In the genomic region with DNA sequence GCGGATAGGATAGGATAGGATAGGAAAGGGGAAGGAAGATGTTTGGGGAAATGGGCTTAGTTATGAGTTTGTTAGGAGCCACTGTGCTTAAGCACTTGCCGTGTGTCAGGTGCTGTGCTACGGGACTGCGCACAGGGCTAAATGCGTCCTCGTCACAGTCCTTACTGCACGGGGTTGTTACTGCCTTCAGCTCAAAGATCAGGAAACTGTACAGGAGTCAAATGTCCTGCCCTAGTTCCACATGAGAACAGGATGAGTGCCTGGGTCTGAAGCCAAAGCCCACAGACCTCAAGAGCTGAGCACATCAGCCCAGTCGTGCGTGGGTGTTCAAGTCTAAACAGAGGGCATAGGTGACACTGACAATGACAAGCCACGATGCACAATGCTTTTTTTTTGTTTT, we compare ENCODE assay signal across 23 cellular contexts. TPM values are rescaled to one million over a fixed set of nuclear protein-coding genes. Genes with fewer than 3 reads are reported as not detected.
DNase-seq lines count a peak whose midpoint lies in the region; ATAC-seq, FAIRE-seq and TF ChIP-seq lines count a peak whose summit lies in the region.
"Had no signal": no experiment of that assay in that cellular context is flagged by ENCODE, and none has a peak within 500 bp of the region (broad histone marks: within the 10 kb centered on the region; RNA-seq: fewer than 3 reads in every experiment).

No MANE protein-coding gene starts in this region.

- peak overlapping the region in 2 of 3 experiments; percentile 8 to 46 for H3K27ac Mint-ChIP-seq in nephron

- H2AFZ ChIP-seq in HepG2 (ENCODE audit: low read length): no peak overlapping the region

- POLR2A ChIA-PET in HepG2 (lab: Yijun Ruan, JAX): no interaction called here

- H3K4me1 Mint-ChIP-seq in nephron: peaks cover 84% of the 10 kb centered on the region

- WGBS in liver: 37% methylated on average over 10 of the region's 10 CpGs
- 76% methylated on average over 9 of the region's 10 CpGs for WGBS in HepG2 (ENCODE audit: low lambda C conversion rate)
- WGBS in upper lobe of left lung, 2 donors: 57 to 58% methylated on average over 10 of the region's 10 CpGs

- no peaks in the 10 kb centered on the region for H4K20me1 ChIP-seq in HepG2 (ENCODE audit: insufficient read depth, low read length)

- H3K9me3 ChIP-seq in liver (ENCODE audit: control insufficient read depth in 4 of 4, low read length in 3 of 4) (no peaks in the 10 kb centered on the region), HepG2 (ENCODE audit: low read length) (no peaks in the 10 kb centered on the region), upper lobe of left lung (no peaks in the 10 kb centered on the region)
- H3K9me3 ChIP-seq in effector memory CD4-positive, alpha-beta T cell (ENCODE audit: control insufficient read depth, low read length): no peaks in the 10 kb centered on the region
- H3K9me3 ChIP-seq: BLaER1, suprapubic skin had no signal

- peak in 1 of 2 donors; percentile 27 for TF ChIP-seq RAD21 in liver (IDR thresholded peaks at IDR 0.05)
- TF ChIP-seq RAD21 in HepG2 (CRISPR knock-in tag; IDR thresholded peaks at IDR 0.05): no peak

- H3K27me3 Mint-ChIP-seq in nephron (ENCODE audit: low read depth): peaks cover 5% of the 10 kb centered on the region
- H3K27me3 Mint-ChIP-seq: IgD-negative memory B cell; naive thymus-derived CD4-positive, alpha-beta T cell had no signal

- H3K9me3 Mint-ChIP-seq in nephron: no peaks in the 10 kb centered on the region
- H3K9me3 Mint-ChIP-seq: IgD-negative memory B cell; naive thymus-derived CD4-positive, alpha-beta T cell had no signal

- peaks cover 9% of the 10 kb centered on the region for H3K79me2 ChIP-seq in HepG2 (ENCODE audit: insufficient read depth, low read length)

- H3K27ac ChIP-seq in liver (ENCODE audit: low read depth in 1 of 2, low read length in 2 of 2) (peak overlapping the region; percentile 63 to 84), HepG2 (ENCODE audit: extremely low read length, insufficient read depth, low read length) (no peak overlapping the region), upper lobe of left lung (peak overlapping the region; percentile 24 to 92 (median 56))
- H3K27ac ChIP-seq in effector memory CD4-positive, alpha-beta T cell (ENCODE audit: insufficient read depth, low read length, poor library complexity, severe bottlenecking): no peak overlapping the region
- H3K27ac ChIP-seq: BLaER1, suprapubic skin had no signal

- peak overlapping the region in 1 of 2 donors; percentile 51 for H3K9ac ChIP-seq in liver (ENCODE audit: low read depth in 1 of 2, low read length in 2 of 2)
- no peak overlapping the region for H3K9ac ChIP-seq in HepG2 (ENCODE audit: insufficient read depth, low read depth, low read length)
- H3K9ac ChIP-seq: BLaER1 had no signal

- peaks cover 0 to 2% (median under 1%) of the 10 kb centered on the region in 4 donors for H3K36me3 ChIP-seq in liver (ENCODE audit: control insufficient read depth in 4 of 4, insufficient read depth in 3 of 4, low read depth in 1 of 4, low read length in 3 of 4)
- H3K36me3 ChIP-seq in HepG2 (replicated peaks in 1 of 2; ENCODE audit: control insufficient read depth in 1 of 2, insufficient read depth in 2 of 2, low read length in 2 of 2): no peaks in the 10 kb centered on the region
- H3K36me3 ChIP-seq in upper lobe of left lung: no peaks in the 10 kb centered on the region
- no peaks in the 10 kb centered on the region for H3K36me3 ChIP-seq in effector memory CD4-positive, alpha-beta T cell (ENCODE audit: control insufficient read depth, insufficient read depth, low read length)
- H3K36me3 ChIP-seq: BLaER1, suprapubic skin had no signal

- FAIRE-seq in HepG2 (lab: Jason Lieb, UNC): no peak
- FAIRE-seq: islet of Langerhans had no signal

- H3K4me2 ChIP-seq in HepG2 (ENCODE audit: low read depth, low read length): no peak overlapping the region
- H3K4me2 ChIP-seq: BLaER1 had no signal

- no peak for ATAC-seq in HepG2
- peak in 1 of 2 donors; percentile 23 for ATAC-seq in upper lobe of left lung (ENCODE audit: low FRiP score in 2 of 2)
- no peak for ATAC-seq in HG02678 (IDR thresholded peaks at IDR 0.05; ENCODE audit: unreplicated experiment)
- ATAC-seq: naive thymus-derived CD4-positive, alpha-beta T cell had no signal

- TF ChIP-seq POLR2A in HepG2 (IDR thresholded peaks at IDR 0.05; ENCODE audit: insufficient read depth in 1 of 2, low read depth in 2 of 2, low read length in 2 of 2) (no peak), upper lobe of left lung (IDR thresholded peaks at IDR 0.05) (peak in 1 of 4 donors; percentile 58)

- H3K4me1 ChIP-seq in liver (ENCODE audit: control insufficient read depth in 4 of 4, insufficient read depth in 4 of 4, low read length in 3 of 4) (peaks cover 12 to 90% (median 68%) of the 10 kb centered on the region in 4 donors), HepG2 (ENCODE audit: insufficient read depth, low read length) (peaks cover 89% of the 10 kb centered on the region), upper lobe of left lung (peaks cover 32 to 82% (median 62%) of the 10 kb centered on the region in 4 donors)
- no peaks in the 10 kb centered on the region for H3K4me1 ChIP-seq in effector memory CD4-positive, alpha-beta T cell (ENCODE audit: control insufficient read depth, insufficient read depth, low read length, poor library complexity, severe bottlenecking)

- H3K36me3 Mint-ChIP-seq in nephron (ENCODE audit: low read depth): no peaks in the 10 kb centered on the region
- H3K36me3 Mint-ChIP-seq: IgD-negative memory B cell had no signal

- CTCF ChIA-PET in HepG2 (lab: Yijun Ruan, JAX; ENCODE audit: low intra/inter-chr PET ratio, low total read pairs): no interaction called here

- no peak for TF ChIP-seq CTCF in liver (IDR thresholded peaks at IDR 0.05; ENCODE audit: low read depth, low read length, missing input control)
- TF ChIP-seq CTCF in HepG2 (CRISPR knock-in tag; IDR thresholded peaks at IDR 0.05): no peak
- TF ChIP-seq CTCF in epithelial cell of proximal tubule (conservative IDR thresholded peaks at IDR 0.05; ENCODE audit: low read depth, low read length): no peak
- TF ChIP-seq CTCF in nephron (IDR thresholded peaks at IDR 0.05; ENCODE audit: unreplicated experiment in 3 of 3): no peak
- no peak for TF ChIP-seq CTCF in upper lobe of left lung (IDR thresholded peaks at IDR 0.05)

- no peak overlapping the region for H3K4me3 Mint-ChIP-seq in nephron
- H3K4me3 Mint-ChIP-seq: IgD-negative memory B cell; naive thymus-derived CD4-positive, alpha-beta T cell had no signal

- DNase-seq in HepG2 (ENCODE audit: low spot score) (no peak), epithelial cell of proximal tubule (ENCODE audit: low read depth) (no peak), upper lobe of left lung (peak in 1 of 2 donors; percentile 60)
- DNase-seq in effector memory CD4-positive, alpha-beta T cell: no peak
- no peak for DNase-seq in activated T-cell treated with anti-CD3 and anti-CD28 coated beads, Interleukin-2, amount 50 U/mL, for 48 hours
- DNase-seq: activated CD4-positive, alpha-beta T cell treated with anti-CD3 and anti-CD28 coated beads for 48 hours; cortex of kidney; DMS 273 treated with DMSO at 0.1 percent for 48 hours; foreskin fibroblast; hypothalamus; MM.1S; naive thymus-derived CD4-positive, alpha-beta T cell; NCI-H187; NCI-H226; NCI-H82; T-helper 1 cell had no signal

- intact Hi-C loops in HepG2 (cut with micrococcal nuclease; ENCODE audit: unreplicated experiment): loop anchor here (5.0 kb wide), 1 partner anchor 63 kb away; no protein-coding TSS in a partner anchor

- H3K4me3 ChIP-seq in liver (ENCODE audit: low read depth in 1 of 3, low read length in 3 of 3) (no peak overlapping the region), HepG2 (replicated peaks in 1 of 3; ENCODE audit: insufficient read depth in 1 of 3, low read depth in 2 of 3, low read length in 3 of 3) (no peak overlapping the region), epithelial cell of proximal tubule (ENCODE audit: low read depth, low read length) (peak overlapping the region; percentile 10), upper lobe of left lung (no peak overlapping the region)
- no peak overlapping the region for H3K4me3 ChIP-seq in effector memory CD4-positive, alpha-beta T cell (ENCODE audit: insufficient read depth, low read depth, low read length, poor library complexity, severe bottlenecking)
- H3K4me3 ChIP-seq: BLaER1, suprapubic skin had no signal

- no TSS peak for BruUV-seq in HepG2 (replicated peaks; lab: Mats Ljungman, UMichigan)

- TF ChIP-seq EP300 in HepG2 (IDR thresholded peaks at IDR 0.05; ENCODE audit: low read depth in 2 of 2, low read length in 2 of 2) (no peak), HepG2 (CRISPR knock-in tag; IDR thresholded peaks at IDR 0.05; ENCODE audit: borderline replicate concordance) (no peak), upper lobe of left lung (IDR thresholded peaks at IDR 0.05) (peak in 1 of 4 donors; percentile 22)

- H3K27me3 ChIP-seq in liver (ENCODE audit: control insufficient read depth in 4 of 4, insufficient read depth in 4 of 4, low read length in 3 of 4): no peaks in the 10 kb centered on the region
- H3K27me3 ChIP-seq in HepG2 (ENCODE audit: control insufficient read depth in 1 of 2, insufficient read depth in 2 of 2, low read length in 2 of 2): no peaks in the 10 kb centered on the region
- H3K27me3 ChIP-seq in upper lobe of left lung: no peaks in the 10 kb centered on the region
- H3K27me3 ChIP-seq in effector memory CD4-positive, alpha-beta T cell (replicated peaks; ENCODE audit: control insufficient read depth, insufficient read depth, low read length, poor library complexity, severe bottlenecking): no peaks in the 10 kb centered on the region
- H3K27me3 ChIP-seq: BLaER1, suprapubic skin had no signal

- in situ Hi-C loops in HepG2 (cut with HindIII; ENCODE audit: extremely low pct_ligation_motif_present, low pct_unique_long_range_greater_than_20kb): no loop called here

RNA-seq across cellular contexts. Expression of a gene that starts 15.0 kb away (rescaled TPM):
- total RNA-seq in liver (1,000 to 10,000 TPM in 1 of 2 donors, 100 to 1,000 TPM in 1; 210 to 2,226 TPM), HepG2 (2016; rRNA removed; fragmentation: Illumina TruSeq; extraction: Trizol) (29.8 and 38.2 TPM in 2 replicates), epithelial cell of proximal tubule (18.5 and 27.5 TPM in 2 replicates), upper lobe of left lung (100 to 1,000 TPM; 208 to 306 (median 234) TPM)
- polyA plus RNA-seq in liver (1,000 to 10,000 TPM in 1 of 2 donors, 100 to 1,000 TPM in 1; 704 to 1,052 TPM), HepG2 (2011; rRNA removed) (10.0 and 14.3 TPM in 2 replicates)
- 5.1 and 5.5 TPM in 2 replicates for total RNA-seq in HepG2 (2016; cell fraction: cytosol; rRNA removed; fragmentation: Illumina TruSeq; extraction: Trizol; ENCODE audit: low read depth)
- 27.7 and 32.5 TPM in 2 replicates for total RNA-seq in HepG2 (2016; cell fraction: insoluble cytoplasmic fraction; rRNA removed; fragmentation: Illumina TruSeq; extraction: Trizol)
- 15.6 and 17.1 TPM in 2 replicates for total RNA-seq in HepG2 (2016; cell fraction: membrane; rRNA removed; fragmentation: Illumina TruSeq; extraction: Trizol)
- total RNA-seq in HepG2 (2016; cell fraction: nucleus; rRNA removed; fragmentation: Illumina TruSeq; extraction: Trizol): 33.0 and 35.9 TPM in 2 replicates
- 5.5 and 11.2 TPM in 2 replicates for polyA plus RNA-seq in HepG2 (2011; cell fraction: cytosol; rRNA removed)
- 10.0 and 18.6 TPM in 2 replicates for polyA plus RNA-seq in HepG2 (2011; cell fraction: nucleus; rRNA removed)
- polyA plus RNA-seq in HepG2 (2012): 8.5 and 20.6 TPM in 2 replicates
- polyA plus RNA-seq in HepG2 (2016; cell fraction: cytosol; fragmentation: Illumina TruSeq; extraction: Trizol; ENCODE audit: low read depth): 3.5 and 4.7 TPM in 2 replicates
- 31.0 and 31.7 TPM in 2 replicates for polyA plus RNA-seq in HepG2 (2016; cell fraction: insoluble cytoplasmic fraction; fragmentation: Illumina TruSeq; extraction: Trizol; ENCODE audit: low read depth)
- 10.4 and 12.2 TPM in 2 replicates for polyA plus RNA-seq in HepG2 (2016; cell fraction: membrane; fragmentation: Illumina TruSeq; extraction: Trizol; ENCODE audit: low read depth)
- 44.4 and 47.7 TPM in 2 replicates for polyA plus RNA-seq in HepG2 (2016; cell fraction: nucleus; fragmentation: Illumina TruSeq; extraction: Trizol; ENCODE audit: insufficient read depth, low read depth)
- 14.8 and 18.9 TPM in 2 replicates for polyA minus RNA-seq in HepG2 (2011; rRNA and poly(A)+ RNA removed; ENCODE audit: low replicate concordance)
- polyA minus RNA-seq in HepG2 (2011; cell fraction: cytosol; rRNA and poly(A)+ RNA removed): 11.4 and 23.7 TPM in 2 replicates
- polyA minus RNA-seq in HepG2 (2011; cell fraction: nucleus; rRNA and poly(A)+ RNA removed): 11.5 and 23.1 TPM in 2 replicates

Comparison
In these comparisons a context has a peak if more than half of its experiments do, and no peak if none do; other contexts are left out.
1. H3K27ac ChIP-seq: peak in liver (2 of 2) and upper lobe of left lung (4 of 4); none in HepG2 (single experiment) and effector memory CD4-positive, alpha-beta T cell (single experiment).